In the genomic region with DNA sequence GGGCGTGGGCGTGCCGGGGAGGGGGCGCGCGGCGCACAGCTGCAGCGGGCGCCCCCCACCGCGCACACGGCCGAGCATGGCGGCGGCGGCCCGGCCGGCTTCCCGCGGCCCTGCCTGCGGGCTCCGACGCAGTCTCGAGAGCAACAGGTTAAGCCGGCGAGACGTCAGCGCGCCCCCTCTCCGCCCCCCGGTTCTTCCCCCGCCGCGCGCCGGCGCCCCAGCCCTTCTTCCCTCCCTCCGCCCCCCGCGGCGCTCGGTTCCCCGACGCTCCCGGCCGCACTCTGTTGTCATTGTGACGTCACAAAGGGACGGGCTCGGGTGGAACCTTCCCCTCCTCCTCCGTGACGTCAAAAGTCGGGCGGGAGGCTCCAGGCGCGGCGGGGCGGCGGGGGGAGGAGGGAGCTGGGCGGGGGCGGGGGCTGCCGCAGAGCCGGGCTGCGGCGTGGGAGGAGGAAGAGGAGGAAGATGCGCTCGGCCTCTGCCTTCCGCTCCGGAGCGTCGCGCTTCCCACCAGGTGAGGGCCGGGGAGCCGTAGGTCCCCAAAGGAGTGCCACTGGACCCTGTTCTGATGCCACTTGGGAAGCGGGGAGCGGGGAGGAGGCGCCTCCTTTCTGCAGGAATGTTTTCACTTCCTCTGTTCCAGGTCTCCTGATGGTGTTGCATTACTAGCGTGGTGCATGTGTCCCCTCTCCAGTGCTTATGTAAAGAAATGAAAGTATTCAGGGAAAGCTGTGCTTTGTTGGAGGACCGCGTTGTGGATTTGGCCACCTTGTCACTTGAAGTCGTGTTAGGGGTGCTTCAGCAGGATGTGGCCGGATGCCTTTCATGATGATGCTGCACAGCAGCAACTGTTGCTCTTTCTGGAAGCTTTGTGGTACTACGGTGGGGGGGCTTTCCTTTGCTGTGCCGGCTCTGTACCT, we compare ENCODE assay signal across 8 cellular contexts. TPM values are rescaled to one million over a fixed set of nuclear protein-coding genes. Genes with fewer than 3 reads are reported as not detected.
DNase-seq lines count a peak whose midpoint lies in the region; ATAC-seq and TF ChIP-seq lines count a peak whose summit lies in the region.

No MANE protein-coding gene starts in this region.

- peak; percentile 52 for ATAC-seq in CD8-positive, alpha-beta T cell
- ATAC-seq in GM21447 (IDR thresholded peaks at IDR 0.05; ENCODE audit: unreplicated experiment) (peak; percentile 21), PC-3 (peak; percentile 32)

- H3K27me3 Mint-ChIP-seq in CD8-positive, alpha-beta T cell (ENCODE audit: low read depth): no peaks in the 10 kb centered on the region

- H3K4me2 ChIP-seq in PC-3 (ENCODE audit: low read length): peak overlapping the region; percentile 81

- no peaks in the 10 kb centered on the region for H3K9me3 ChIP-seq in CD8-positive, alpha-beta T cell (ENCODE audit: low read length)
- H3K9me3 ChIP-seq in PC-3 (ENCODE audit: low read length) (no peaks in the 10 kb centered on the region), mucosa of rectum (ENCODE audit: control insufficient read depth in 2 of 2, low read length in 2 of 2) (no peaks in the 10 kb centered on the region)

- peak overlapping the region; percentile 98 for H3K27ac Mint-ChIP-seq in CD8-positive, alpha-beta T cell

- POLR2A ChIA-PET in CD8-positive, alpha-beta T cell (lab: Charles Lee): interaction anchor here (0.5 to 2.0 kb wide), 13 partner anchors 10 to 1231 kb away, joined by 3 to 9 read pairs (median 4); no protein-coding TSS in a partner anchor
- POLR2A ChIA-PET in PC-3 (lab: Charles Lee; ENCODE audit: unreplicated experiment): interaction anchor here (0.7 kb wide), 1 partner anchor 11 kb away, joined by 3 read pairs; no protein-coding TSS in a partner anchor

- H2AFZ ChIP-seq in PC-3 (ENCODE audit: low read length): peak overlapping the region; percentile 36

- H3K9me2 ChIP-seq in PC-3 (replicated peaks; ENCODE audit: low read length): no peaks in the 10 kb centered on the region

- H3K79me2 ChIP-seq in PC-3 (ENCODE audit: low read length): peaks cover 77% of the 10 kb centered on the region

- peaks cover 23% of the 10 kb centered on the region for H3K36me3 Mint-ChIP-seq in CD8-positive, alpha-beta T cell

- 0 out of 2 replicates have a peak, but pooled peaks have one; percentile 22 for TF ChIP-seq RAD21 in Ishikawa (IDR thresholded peaks at IDR 0.05; ENCODE audit: low read depth)

- no peak for TF ChIP-seq CTCF in CD8-positive, alpha-beta T cell (IDR thresholded peaks at IDR 0.05)
- TF ChIP-seq CTCF in PC-3 (conservative IDR thresholded peaks at IDR 0.05; ENCODE audit: low read depth, low read length) (no peak), epithelial cell of proximal tubule (conservative IDR thresholded peaks at IDR 0.05; ENCODE audit: low read depth, low read length) (peak; percentile 34)

- H3K36me3 ChIP-seq in CD8-positive, alpha-beta T cell (ENCODE audit: insufficient read depth, low read length): no peaks in the 10 kb centered on the region
- no peaks in the 10 kb centered on the region for H3K36me3 ChIP-seq in PC-3 (ENCODE audit: low read depth, low read length)
- no peaks in the 10 kb centered on the region for H3K36me3 ChIP-seq in mucosa of rectum (ENCODE audit: control insufficient read depth in 2 of 2, insufficient read depth in 2 of 2, low read length in 2 of 2)

- peak overlapping the region; percentile 92 for H3K4me3 Mint-ChIP-seq in CD8-positive, alpha-beta T cell

- H4K20me1 ChIP-seq in PC-3 (ENCODE audit: low read length): peaks cover 49% of the 10 kb centered on the region

- H3K27ac ChIP-seq in CD8-positive, alpha-beta T cell (ENCODE audit: low read depth, low read length): peak overlapping the region; percentile 100
- peak overlapping the region; percentile 72 for H3K27ac ChIP-seq in PC-3 (ENCODE audit: low read length)
- peak overlapping the region; percentile 85 for H3K27ac ChIP-seq in mucosa of rectum (ENCODE audit: low read depth in 2 of 2, low read length in 2 of 2)

- intact Hi-C loops in CD8-positive, alpha-beta T cell (cut with DNase I, micrococcal nuclease): loop anchor here (1.0 to 10.0 kb wide), 17 partner anchors 16 to 1674 kb away; partner anchors contain the start of genes SIRT5 (in 2 of the 2), ATXN1 (in 1 of the 2), DTNBP1 (in 1 of the 2) and MCUR1 (in 1 of the 2)
- intact Hi-C loops in PC-3 (cut with micrococcal nuclease): loop anchor here (1.0 to 10.0 kb wide), 7 partner anchors 116 to 976 kb away; no protein-coding TSS in a partner anchor

- H3F3A ChIP-seq in PC-3 (ENCODE audit: low read length, unreplicated experiment): no peaks in the 10 kb centered on the region

- H3K27me3 ChIP-seq in CD8-positive, alpha-beta T cell (ENCODE audit: insufficient read depth, low read length): no peaks in the 10 kb centered on the region
- no peaks in the 10 kb centered on the region for H3K27me3 ChIP-seq in PC-3 (ENCODE audit: low read length)
- H3K27me3 ChIP-seq in mucosa of rectum (ENCODE audit: control insufficient read depth in 2 of 2, insufficient read depth in 2 of 2, low read length in 2 of 2): no peaks in the 10 kb centered on the region

- peaks cover 36% of the 10 kb centered on the region for H3K4me1 ChIP-seq in CD8-positive, alpha-beta T cell (ENCODE audit: insufficient read depth, low read length)
- peaks cover 34% of the 10 kb centered on the region for H3K4me1 ChIP-seq in PC-3 (ENCODE audit: insufficient read depth, low read length)
- peaks cover 21 to 33% of the 10 kb centered on the region in 2 donors for H3K4me1 ChIP-seq in mucosa of rectum (ENCODE audit: control insufficient read depth in 2 of 2, insufficient read depth in 2 of 2, low read length in 2 of 2)

- TF ChIP-seq EP300 in Ishikawa (IDR thresholded peaks at IDR 0.05; ENCODE audit: borderline replicate concordance): 0 out of 2 replicates have a peak, but pooled peaks have one; percentile 25

- H3K4me1 Mint-ChIP-seq in CD8-positive, alpha-beta T cell (ENCODE audit: low read depth): peaks cover 57% of the 10 kb centered on the region

- H3K9ac ChIP-seq in PC-3 (ENCODE audit: low read length): peak overlapping the region; percentile 65
- peak overlapping the region; percentile 60 to 79 for H3K9ac ChIP-seq in mucosa of rectum (ENCODE audit: low read depth in 1 of 2, low read length in 2 of 2)

- peak overlapping the region; percentile 96 for H3K4me3 ChIP-seq in CD8-positive, alpha-beta T cell (ENCODE audit: low read depth, low read length)
- H3K4me3 ChIP-seq in PC-3 (ENCODE audit: low read length) (peak overlapping the region; percentile 75), epithelial cell of proximal tubule (ENCODE audit: low read depth, low read length) (peak overlapping the region; percentile 66), mucosa of rectum (ENCODE audit: low read length in 2 of 2) (peak overlapping the region; percentile 80 to 89)

- BruUV-seq in PC-3 (replicated peaks; lab: Mats Ljungman, UMichigan): no TSS peak

- peak; percentile 92 to 99 (median 92) for DNase-seq in CD8-positive, alpha-beta T cell
- DNase-seq in PC-3: peak; percentile 96
- DNase-seq in activated T-cell treated with anti-CD3 and anti-CD28 coated beads, Interleukin-2, amount 50 U/mL, for 1 hour: peak; percentile 96
- no peak for DNase-seq in epithelial cell of proximal tubule (ENCODE audit: low read depth)
- peak; percentile 94 for DNase-seq in stimulated activated CD8-positive, alpha-beta memory T cell treated with anti-CD3 and anti-CD28 coated beads, Interleukin-4, amount 100 ng/mL, for 1 hour (ENCODE audit: low read depth in 2 of 2, low spot score in 1 of 2)

- no peaks in the 10 kb centered on the region for H3K9me3 Mint-ChIP-seq in CD8-positive, alpha-beta T cell

- CTCF ChIA-PET in CD8-positive, alpha-beta T cell (lab: Charles Lee): interaction anchor here (1.0 to 2.2 kb wide), 4 partner anchors 17 to 190 kb away, joined by 3 to 6 read pairs (median 3); no protein-coding TSS in a partner anchor
- CTCF ChIA-PET in PC-3 (lab: Charles Lee): interaction anchor here (0.6 to 0.8 kb wide), 2 partner anchors 417 to 978 kb away, joined by 4 read pairs; no protein-coding TSS in a partner anchor

TF ChIP-seq in Ishikawa, 13 proteins besides CTCF, POLR2A, EP300 and RAD21 (continues in another document):
- TF ChIP-seq, protein P1, sequence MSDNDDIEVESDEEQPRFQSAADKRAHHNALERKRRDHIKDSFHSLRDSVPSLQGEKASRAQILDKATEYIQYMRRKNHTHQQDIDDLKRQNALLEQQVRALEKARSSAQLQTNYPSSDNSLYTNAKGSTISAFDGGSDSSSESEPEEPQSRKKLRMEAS (IDR thresholded peaks at IDR 0.05): peak; percentile 23; the same call in 1 of the 2 replicates
- TF ChIP-seq, protein P2, sequence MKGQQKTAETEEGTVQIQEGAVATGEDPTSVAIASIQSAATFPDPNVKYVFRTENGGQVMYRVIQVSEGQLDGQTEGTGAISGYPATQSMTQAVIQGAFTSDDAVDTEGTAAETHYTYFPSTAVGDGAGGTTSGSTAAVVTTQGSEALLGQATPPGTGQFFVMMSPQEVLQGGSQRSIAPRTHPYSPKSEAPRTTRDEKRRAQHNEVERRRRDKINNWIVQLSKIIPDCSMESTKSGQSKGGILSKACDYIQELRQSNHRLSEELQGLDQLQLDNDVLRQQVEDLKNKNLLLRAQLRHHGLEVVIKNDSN (IDR thresholded peaks at IDR 0.05): peak; percentile 51
- TF ChIP-seq NFIC (IDR thresholded peaks at IDR 0.05) (no peak), TAF1 (IDR thresholded peaks at IDR 0.05; ENCODE audit: low read depth) (no peak), CEBPB (IDR thresholded peaks at IDR 0.05) (no peak), FOXM1 (IDR thresholded peaks at IDR 0.05; ENCODE audit: borderline replicate concordance, low read depth) (no peak), CREB1 (IDR thresholded peaks at IDR 0.05; ENCODE audit: low read depth) (peak; percentile 97)

RNA-seq across cellular contexts. Expression of gene JARID2, which starts 2.8 kb away (rescaled TPM):
- 10 to 100 TPM; 30.6 to 31.2 TPM for total RNA-seq in CD8-positive, alpha-beta T cell
- 11.0 and 13.1 TPM in 2 replicates for total RNA-seq in PC-3 (2014; rRNA removed)
- 5.1 and 5.7 TPM in 2 replicates for total RNA-seq in epithelial cell of proximal tubule
